8 cellular contexts compared by ENCODE assay signal in genomic region chr2:86621290-86621943, GRCh38. TPM values are rescaled to one million over a fixed set of nuclear protein-coding genes. Genes with fewer than 3 reads are reported as not detected.
DNase-seq lines count a peak whose midpoint lies in the region; ATAC-seq and TF ChIP-seq lines count a peak whose summit lies in the region.

No MANE protein-coding gene starts in this region.

- peaks cover 37% of the 10 kb centered on the region for H3K79me2 ChIP-seq in PC-9 (ENCODE audit: low read depth)

- peaks cover 3% of the 10 kb centered on the region for H3K36me3 Mint-ChIP-seq in endothelial cell (ENCODE audit: low read depth, unreplicated experiment)

- H3K4me3 ChIP-seq in GM12875 (ENCODE audit: low read depth, low read length) (peak overlapping the region; percentile 66), PC-9 (peak overlapping the region; percentile 78), gastrocnemius medialis (peak overlapping the region; percentile 69 to 83 (median 76))

- H3K4me2 ChIP-seq in PC-9: peak overlapping the region; percentile 94

- no TSS peak for BruUV-seq in PC-9 (replicated peaks; lab: Mats Ljungman, UMichigan)

- H3K27ac ChIP-seq in PC-9 (peak overlapping the region; percentile 89), gastrocnemius medialis (peak overlapping the region; percentile 96 to 98 (median 96))

- H3K36me3 ChIP-seq in PC-9 (ENCODE audit: low read depth): peaks cover 21% of the 10 kb centered on the region; the same call in 1 of the 2 replicates
- H3K36me3 ChIP-seq in gastrocnemius medialis: peaks cover 0 to 21% of the 10 kb centered on the region in 2 donors

- H2AFZ ChIP-seq in PC-9: no peak overlapping the region

- in situ Hi-C loops in gastrocnemius medialis (cut with MboI; ENCODE audit: low sequenced_read_pairs in 4 of 4): loop anchor here in 2 of 4 donors (10.0 to 25.0 kb wide), 2 partner anchors 83 to 409 kb away; no protein-coding TSS in a partner anchor

- CTCF ChIA-PET in PC-9 (lab: Charles Lee): interaction anchor here (0.7 kb wide), 1 partner anchor 896 kb away, joined by 3 read pairs; no protein-coding TSS in a partner anchor

- no peaks in the 10 kb centered on the region for H3K9me3 ChIP-seq in PC-9 (ENCODE audit: insufficient read depth, low read depth)
- no peaks in the 10 kb centered on the region for H3K9me3 ChIP-seq in gastrocnemius medialis

- DNase-seq in PC-9 (peak in 1 of 2 experiments; percentile 64), endothelial cell (ENCODE audit: low spot score) (no peak), gastrocnemius medialis (no peak), GM03348 (ENCODE audit: low spot score) (no peak), COR-L47 (lab: John Stamatoyannopoulos, UW) (no peak)

- TF ChIP-seq CTCF in GM12875 (IDR thresholded peaks at IDR 0.05; ENCODE audit: borderline replicate concordance, insufficient read depth, low read depth, low read length) (no peak), PC-9 (conservative IDR thresholded peaks at IDR 0.05) (no peak), endothelial cell (IDR thresholded peaks at IDR 0.05; ENCODE audit: unreplicated experiment) (no peak), gastrocnemius medialis (IDR thresholded peaks at IDR 0.05 in 4 of 5, conservative IDR thresholded peaks at IDR 0.05 in 1 of 5) (no peak)

- H3K27me3 Mint-ChIP-seq in endothelial cell (ENCODE audit: unreplicated experiment): peaks cover 9% of the 10 kb centered on the region

- H3K4me1 ChIP-seq in PC-9 (replicated peaks; ENCODE audit: insufficient read depth) (peaks cover 16% of the 10 kb centered on the region), gastrocnemius medialis (peaks cover 41 to 56% of the 10 kb centered on the region in 2 donors)

- TF ChIP-seq POLR2A in gastrocnemius medialis (IDR thresholded peaks at IDR 0.05): no peak

- no peak overlapping the region for H3K27ac Mint-ChIP-seq in endothelial cell (ENCODE audit: unreplicated experiment)

- no peaks in the 10 kb centered on the region for H3K9me3 Mint-ChIP-seq in endothelial cell (ENCODE audit: unreplicated experiment)

- H3K4me3 Mint-ChIP-seq in endothelial cell (ENCODE audit: unreplicated experiment): peak overlapping the region; percentile 85

- ATAC-seq in gastrocnemius medialis (no peak), GM18868 (IDR thresholded peaks at IDR 0.05; ENCODE audit: unreplicated experiment) (no peak), HG03097 (IDR thresholded peaks at IDR 0.05; ENCODE audit: low FRiP score, unreplicated experiment) (no peak)

- peaks cover 5% of the 10 kb centered on the region for H3K4me1 Mint-ChIP-seq in endothelial cell (ENCODE audit: unreplicated experiment)

- H3K27me3 ChIP-seq in PC-9 (ENCODE audit: insufficient read depth, low read depth) (no peaks in the 10 kb centered on the region), gastrocnemius medialis (no peaks in the 10 kb centered on the region)

- H3K9me2 ChIP-seq in PC-9 (ENCODE audit: insufficient read depth): no peaks in the 10 kb centered on the region

- POLR2A ChIA-PET in PC-9 (lab: Charles Lee; ENCODE audit: unreplicated experiment): interaction anchor here (0.7 kb wide), 2 partner anchors 909 to 1294 kb away, joined by 5 to 9 read pairs; partner anchors contain the start of gene TGOLN2

- intact Hi-C loops in PC-9 (cut with micrococcal nuclease; ENCODE audit: unreplicated experiment): loop anchor here (5.0 kb wide), 3 partner anchors 81 to 424 kb away; partner anchors contain the start of genes IMMT, KDM3A and MRPL35
- intact Hi-C loops in gastrocnemius medialis (cut with DNase I; ENCODE audit: low total_unique reads): loop anchor here (5.0 to 10.0 kb wide), 4 partner anchors 81 to 1004 kb away; partner anchors contain the start of gene USP39

- peaks cover 18% of the 10 kb centered on the region for H4K20me1 ChIP-seq in PC-9 (ENCODE audit: insufficient read depth)

- H3F3A ChIP-seq in PC-9 (ENCODE audit: insufficient read depth, low read depth): peaks cover 22% of the 10 kb centered on the region

RNA-seq across cellular contexts. Expression of gene RNF103, which starts 2.2 kb away (rescaled TPM):
- 24.5 and 25.4 TPM in 2 replicates for total RNA-seq in PC-9 (2021)
- 31.9 TPM for total RNA-seq in endothelial cell (ENCODE audit: unreplicated experiment)
- total RNA-seq in gastrocnemius medialis: 10 to 100 TPM; 21.8 to 31.1 (median 23.8) TPM

RNA-seq across cellular contexts. Expression of gene CHMP3, which starts 58.2 kb away (rescaled TPM):
- 108 and 120 TPM in 2 replicates for total RNA-seq in PC-9 (2021)
- 70.5 TPM for total RNA-seq in endothelial cell (ENCODE audit: unreplicated experiment)
- 10 to 100 TPM; 64.0 to 99.1 (median 71.5) TPM for total RNA-seq in gastrocnemius medialis
